Comparison of ENCODE assay signal across 28 cellular contexts in the genomic region with DNA sequence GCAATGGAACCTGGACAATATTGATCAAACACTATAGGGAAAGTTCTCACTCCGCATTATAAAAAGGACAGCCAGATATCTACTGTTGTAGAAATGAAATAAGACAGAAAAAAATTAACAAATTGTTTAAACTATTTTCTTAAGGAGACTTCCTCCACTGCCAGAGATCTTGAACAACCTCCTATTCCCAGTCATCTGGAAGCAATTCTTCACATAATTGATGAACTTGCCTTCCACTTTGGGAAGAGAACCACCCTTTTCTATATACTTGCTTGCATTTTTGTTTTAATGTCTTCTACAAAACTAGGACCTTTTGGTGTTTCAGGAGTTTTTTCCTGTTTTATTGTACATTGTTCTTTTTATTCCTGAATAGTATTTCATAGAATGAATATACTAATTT.
"Had no signal": no experiment of that assay in that cellular context is flagged by ENCODE, and none has a peak within 500 bp of the region (broad histone marks: within the 10 kb centered on the region; RNA-seq: fewer than 3 reads in every experiment).

No MANE protein-coding gene starts in this region.

- H3K36me3 Mint-ChIP-seq: natural killer cell; neural progenitor cell; stimulated activated effector memory CD8-positive, alpha-beta T cell treated with anti-CD3 and anti-CD28 coated beads, Interleukin-12 subunit alpha, Interleukin-12 subunit beta, amount 100 ng/mL, for 72 hours; stimulated activated naive B cell treated with anti-CD40 and anti-IgM and Interleukin-4, amounts not matched to agents 10 μg/mL and 1 μg/mL and 100 μg/mL, for 72 hours had no signal

- H3K4me3 Mint-ChIP-seq: natural killer cell; nephron; neural progenitor cell; stimulated activated effector memory CD8-positive, alpha-beta T cell treated with anti-CD3 and anti-CD28 coated beads, Interleukin-12 subunit alpha, Interleukin-12 subunit beta, amount 100 ng/mL, for 72 hours; stimulated activated naive B cell treated with anti-CD40 and anti-IgM and Interleukin-4, amounts not matched to agents 10 μg/mL and 1 μg/mL and 100 μg/mL, for 72 hours; stimulated activated naive CD8-positive, alpha-beta T cell treated with anti-CD3 and anti-CD28 coated beads, Interleukin-15, Interleukin-2, amounts not matched to agents 100 ng/mL and 50 ng/mL, for 24 hours had no signal

- H3K4me1 ChIP-seq: neural progenitor cell, parathyroid adenoma, psoas muscle, right lobe of liver, sigmoid colon, stomach, thyroid gland, tibial nerve, upper lobe of left lung, vagina had no signal

- H3K36me3 ChIP-seq: neural progenitor cell, ovary, right lobe of liver, sigmoid colon, stomach, thoracic aorta, thyroid gland, tibial nerve, upper lobe of left lung, vagina had no signal

- H3K9me3 ChIP-seq: ovary, psoas muscle, right lobe of liver, sigmoid colon, thoracic aorta, thyroid gland, tibial nerve, upper lobe of left lung, vagina had no signal

- H2AFZ ChIP-seq: neural progenitor cell, parathyroid adenoma had no signal

- H3K27ac Mint-ChIP-seq: natural killer cell; nephron; neural progenitor cell; progenitor cell of endocrine pancreas; stimulated activated effector memory CD8-positive, alpha-beta T cell treated with anti-CD3 and anti-CD28 coated beads, Interleukin-12 subunit alpha, Interleukin-12 subunit beta, amount 100 ng/mL, for 72 hours; stimulated activated naive B cell treated with anti-CD40 and anti-IgM and Interleukin-4, amounts not matched to agents 10 μg/mL and 1 μg/mL and 100 μg/mL, for 72 hours; stimulated activated naive CD8-positive, alpha-beta T cell treated with anti-CD3 and anti-CD28 coated beads, Interleukin-15, Interleukin-2, amounts not matched to agents 100 ng/mL and 50 ng/mL, for 24 hours had no signal

- H3K4me1 Mint-ChIP-seq: nephron; neural progenitor cell; stimulated activated effector memory CD8-positive, alpha-beta T cell treated with anti-CD3 and anti-CD28 coated beads, Interleukin-12 subunit alpha, Interleukin-12 subunit beta, amount 100 ng/mL, for 72 hours; stimulated activated naive B cell treated with anti-CD40 and anti-IgM and Interleukin-4, amounts not matched to agents 10 μg/mL and 1 μg/mL and 100 μg/mL, for 72 hours had no signal

- H3K27me3 Mint-ChIP-seq: progenitor cell of endocrine pancreas; stimulated activated naive B cell treated with anti-CD40 and anti-IgM and Interleukin-4, amounts not matched to agents 10 μg/mL and 1 μg/mL and 100 μg/mL, for 72 hours; stimulated activated naive CD8-positive, alpha-beta T cell treated with anti-CD3 and anti-CD28 coated beads, Interleukin-15, Interleukin-2, amounts not matched to agents 100 ng/mL and 50 ng/mL, for 24 hours had no signal

- H3K9me3 Mint-ChIP-seq: natural killer cell; stimulated activated effector memory CD8-positive, alpha-beta T cell treated with anti-CD3 and anti-CD28 coated beads, Interleukin-12 subunit alpha, Interleukin-12 subunit beta, amount 100 ng/mL, for 72 hours; stimulated activated naive B cell treated with anti-CD40 and anti-IgM and Interleukin-4, amounts not matched to agents 10 μg/mL and 1 μg/mL and 100 μg/mL, for 72 hours; stimulated activated naive CD8-positive, alpha-beta T cell treated with anti-CD3 and anti-CD28 coated beads, Interleukin-15, Interleukin-2, amounts not matched to agents 100 ng/mL and 50 ng/mL, for 24 hours had no signal

- H3K4me3 ChIP-seq: neural progenitor cell, ovary, psoas muscle, right lobe of liver, sigmoid colon, stomach, thoracic aorta, thyroid gland, tibial nerve, upper lobe of left lung, vagina had no signal

- H3K27me3 ChIP-seq: neural progenitor cell, ovary, right lobe of liver, sigmoid colon, stomach, thyroid gland, tibial nerve, upper lobe of left lung, vagina had no signal

- H3K9ac ChIP-seq: neural progenitor cell, parathyroid adenoma had no signal

- H3K27ac ChIP-seq: neural progenitor cell, ovary, parathyroid adenoma, psoas muscle, right lobe of liver, sigmoid colon, stomach, thoracic aorta, thyroid gland, tibial nerve, upper lobe of left lung, vagina had no signal

- H3K4me2 ChIP-seq: neural progenitor cell had no signal

- H3K79me2 ChIP-seq: parathyroid adenoma had no signal

- DNase-seq: natural killer cell; occipital lobe; ovary; posterior cingulate gyrus; psoas muscle; right cardiac atrium; right lobe of liver; sigmoid colon; small intestine; stimulated activated CD4-positive, alpha-beta T cell treated with anti-CD3 and anti-CD28 coated beads, Interleukin-15, amount 100 ng/mL, for 24 hours; stimulated activated CD4-positive, alpha-beta T cell treated with anti-CD3 and anti-CD28 coated beads, Interleukin-2, amount 100 ng/mL, for 24 hours; stimulated activated CD4-positive, alpha-beta T cell treated with anti-CD3 and anti-CD28 coated beads, Interleukin-2, amount 100 ng/mL, for 48 hours; stimulated activated CD4-positive, alpha-beta T cell treated with anti-CD3 and anti-CD28 coated beads, Interleukin-4, amount 100 ng/mL, for 24 hours; stimulated activated naive B cell treated with anti-CD40 and anti-IgM and Interleukin-4, amounts not matched to agents 10 μg/mL and 1 μg/mL and 100 μg/mL, for 72 hours; stimulated activated naive CD4-positive, alpha-beta T cell treated with Interleukin-2 at 50 U/mL for 16 hours; stomach; thyroid gland; trophoblast cell; upper lobe of left lung had no signal
